In genomic region chr16:46947900-46948547, GRCh38 we compare ENCODE assay signal across 8 cellular contexts. TPM values are rescaled to one million over a fixed set of nuclear protein-coding genes. Genes with fewer than 3 reads are reported as not detected.
A peak's percentile ranks its signal among the peaks of the same experiment; 100 is the strongest.
DNase-seq lines count a peak whose midpoint lies in the region; ATAC-seq lines count a peak whose summit lies in the region.

No MANE protein-coding gene starts in this region.

- peak; percentile 67 for ATAC-seq in activated CD8-positive, alpha-beta memory T cell treated with anti-CD3 and anti-CD28 coated beads, Interleukin-2, amount 10 ng/mL, durations not matched to agents 7 days and 5 days
- ATAC-seq in HG02642 (IDR thresholded peaks at IDR 0.05; ENCODE audit: poor library complexity, unreplicated experiment) (peak; percentile 78), HG02571 (IDR thresholded peaks at IDR 0.05; ENCODE audit: unreplicated experiment) (no peak)

- CTCF ChIA-PET in activated CD8-positive, alpha-beta memory T cell treated with anti-CD3 and anti-CD28 coated beads, Interleukin-2, amount 10 ng/mL, durations not matched to agents 7 days and 5 days (lab: Charles Lee): interaction anchor here (0.6 to 3.1 kb wide), 11 partner anchors 14 to 1217 kb away, joined by 3 to 14 read pairs (median 4); partner anchors contain the start of gene NETO2

- peaks cover 21% of the 10 kb centered on the region for H3K4me1 Mint-ChIP-seq in activated CD8-positive, alpha-beta memory T cell treated with anti-CD3 and anti-CD28 coated beads, Interleukin-2, amount 10 ng/mL, durations not matched to agents 7 days and 5 days
- H3K4me1 Mint-ChIP-seq in activated T-cell treated with anti-CD3 and anti-CD28 coated beads, Interleukin-2, amount 50 U/mL, for 24 hours (ENCODE audit: low read depth): peaks cover 28% of the 10 kb centered on the region

- no peak overlapping the region for H3K27ac Mint-ChIP-seq in activated CD8-positive, alpha-beta memory T cell treated with anti-CD3 and anti-CD28 coated beads, Interleukin-2, amount 10 ng/mL, durations not matched to agents 7 days and 5 days
- H3K27ac Mint-ChIP-seq in activated T-cell treated with anti-CD3 and anti-CD28 coated beads, Interleukin-2, amount 50 U/mL, for 24 hours: peak overlapping the region; percentile 82

- H3K4me3 Mint-ChIP-seq in activated CD8-positive, alpha-beta memory T cell treated with anti-CD3 and anti-CD28 coated beads, Interleukin-2, amount 10 ng/mL, durations not matched to agents 7 days and 5 days: no peak overlapping the region
- H3K4me3 Mint-ChIP-seq in activated T-cell treated with anti-CD3 and anti-CD28 coated beads, Interleukin-2, amount 50 U/mL, for 24 hours: no peak overlapping the region

- no peaks in the 10 kb centered on the region for H3K36me3 Mint-ChIP-seq in activated CD8-positive, alpha-beta memory T cell treated with anti-CD3 and anti-CD28 coated beads, Interleukin-2, amount 10 ng/mL, durations not matched to agents 7 days and 5 days
- peaks cover 1% of the 10 kb centered on the region for H3K36me3 Mint-ChIP-seq in activated T-cell treated with anti-CD3 and anti-CD28 coated beads, Interleukin-2, amount 50 U/mL, for 24 hours (ENCODE audit: low read depth)

- H3K9me3 Mint-ChIP-seq in activated CD8-positive, alpha-beta memory T cell treated with anti-CD3 and anti-CD28 coated beads, Interleukin-2, amount 10 ng/mL, durations not matched to agents 7 days and 5 days (ENCODE audit: low read depth): no peaks in the 10 kb centered on the region
- no peaks in the 10 kb centered on the region for H3K9me3 Mint-ChIP-seq in activated T-cell treated with anti-CD3 and anti-CD28 coated beads, Interleukin-2, amount 50 U/mL, for 24 hours

- peak; percentile 48 for DNase-seq in activated CD8-positive, alpha-beta memory T cell treated with anti-CD3 and anti-CD28 coated beads, Interleukin-2, amount 10 ng/mL, durations not matched to agents 7 days and 5 days
- DNase-seq in activated CD8-positive, alpha-beta memory T cell treated with anti-CD3 and anti-CD28 coated beads, Interleukin-2, amount 50 U/mL, for 48 hours: no peak
- peak; percentile 33 for DNase-seq in NCI-H460 (ENCODE audit: extremely low read depth, low read depth)
- no peak for DNase-seq in activated T-cell treated with anti-CD3 and anti-CD28 coated beads, Interleukin-2, amount 50 U/mL, for 24 hours
- peak; percentile 47 for DNase-seq in germinal center (ENCODE audit: low spot score)
- peak; percentile 16 to 30 for DNase-seq in stimulated activated CD4-positive, alpha-beta T cell treated with anti-CD3 and anti-CD28 coated beads, Interleukin-2, amount 100 ng/mL, for 24 hours

- H3K27me3 Mint-ChIP-seq in activated CD8-positive, alpha-beta memory T cell treated with anti-CD3 and anti-CD28 coated beads, Interleukin-2, amount 10 ng/mL, durations not matched to agents 7 days and 5 days: no peaks in the 10 kb centered on the region
- H3K27me3 Mint-ChIP-seq in activated T-cell treated with anti-CD3 and anti-CD28 coated beads, Interleukin-2, amount 50 U/mL, for 24 hours: no peaks in the 10 kb centered on the region

RNA-seq across cellular contexts. Expression of gene DNAJA2, which starts 25.4 kb away (rescaled TPM):
- total RNA-seq in activated CD8-positive, alpha-beta memory T cell treated with anti-CD3 and anti-CD28 coated beads, Interleukin-2, amount 10 ng/mL, durations not matched to agents 7 days and 5 days: 10 to 100 TPM; 55.6 to 70.2 TPM
- 99.5 and 110 TPM in 2 replicates for total RNA-seq in NCI-H460 (2014; rRNA removed; shearing (Covaris generic))
- polyA plus RNA-seq in NCI-H460 (2014; cell fraction: nucleus; rRNA removed): 49.5 and 64.6 TPM in 2 replicates

Comparison
In these comparisons a context has a peak if more than half of its experiments do, and no peak if none do; other contexts are left out.
1. DNase-seq: peak in activated CD8-positive, alpha-beta memory T cell treated with anti-CD3 and anti-CD28 coated beads, Interleukin-2, amount 10 ng/mL, durations not matched to agents 7 days and 5 days (single experiment), NCI-H460 (single experiment), germinal center (single experiment) and stimulated activated CD4-positive, alpha-beta T cell treated with anti-CD3 and anti-CD28 coated beads, Interleukin-2, amount 100 ng/mL, for 24 hours (2 of 2); none in activated CD8-positive, alpha-beta memory T cell treated with anti-CD3 and anti-CD28 coated beads, Interleukin-2, amount 50 U/mL, for 48 hours (single experiment) and activated T-cell treated with anti-CD3 and anti-CD28 coated beads, Interleukin-2, amount 50 U/mL, for 24 hours (single experiment).